ENCODE assay signal across 19 cellular contexts in genomic region chr19:14021474-14021873, GRCh38. TPM values are rescaled to one million over a fixed set of nuclear protein-coding genes. Genes with fewer than 3 reads are reported as not detected.
DNase-seq lines count a peak whose midpoint lies in the region; ATAC-seq and TF ChIP-seq lines count a peak whose summit lies in the region.
"Had no signal": no experiment of that assay in that cellular context is flagged by ENCODE, and none has a peak within 500 bp of the region (broad histone marks: within the 10 kb centered on the region; RNA-seq: fewer than 3 reads in every experiment).

No MANE protein-coding gene starts in this region.

- H3K9ac ChIP-seq in Loucy (ENCODE audit: low read depth, low read length, poor library complexity, severe bottlenecking), result no peak overlapping the region
- H3K9ac ChIP-seq in parathyroid adenoma, result no peak overlapping the region

- H3K27me3 ChIP-seq in Loucy (ENCODE audit: insufficient read depth, low read length, poor library complexity, severe bottlenecking) (no peaks in the 10 kb centered on the region), parathyroid adenoma (ENCODE audit: control insufficient read depth, insufficient read depth, low read length) (no peaks in the 10 kb centered on the region)

- peak overlapping the region; percentile 27; the same call in 1 of the 2 replicates for H2AFZ ChIP-seq in Loucy (ENCODE audit: low read length)
- H2AFZ ChIP-seq in parathyroid adenoma, result peak overlapping the region; percentile 68

- H3K36me3 ChIP-seq in Loucy (ENCODE audit: insufficient read depth, low read length) (no peaks in the 10 kb centered on the region), parathyroid adenoma (ENCODE audit: control insufficient read depth, insufficient read depth, low read length) (no peaks in the 10 kb centered on the region)

- H3K4me3 Mint-ChIP-seq in activated naive CD4-positive, alpha-beta T cell treated with anti-CD3 and anti-CD28 coated beads, Interleukin-2, amount 10 ng/mL, durations not matched to agents 7 days and 5 days, result no peak overlapping the region
- no peak overlapping the region for H3K4me3 Mint-ChIP-seq in activated naive CD4-positive, alpha-beta T cell treated with anti-CD3 and anti-CD28 coated beads for 36 hours
- H3K4me3 Mint-ChIP-seq in WTC11, result no peak overlapping the region
- H3K4me3 Mint-ChIP-seq: HFFc6 had no signal

- H3K9me2 ChIP-seq in Loucy (replicated peaks; ENCODE audit: low read depth, low read length), result no peaks in the 10 kb centered on the region

- H3F3A ChIP-seq in Loucy (ENCODE audit: low read depth), result no peaks in the 10 kb centered on the region; the same call in 1 of the 2 replicates

- POLR2A ChIA-PET in WTC11 (lab: Charles Lee), result no interaction called here

- H3K9me3 ChIP-seq in Loucy (ENCODE audit: insufficient read depth, low read depth, low read length) (no peaks in the 10 kb centered on the region), parathyroid adenoma (ENCODE audit: control insufficient read depth, low read length) (no peaks in the 10 kb centered on the region)

- no peak overlapping the region for H3K4me2 ChIP-seq in Loucy (ENCODE audit: low read depth, low read length, poor library complexity, severe bottlenecking)
- no peak overlapping the region for H3K4me2 ChIP-seq in parathyroid adenoma (ENCODE audit: low read length)

- no peaks in the 10 kb centered on the region for H3K9me3 Mint-ChIP-seq in activated naive CD4-positive, alpha-beta T cell treated with anti-CD3 and anti-CD28 coated beads, Interleukin-2, amount 10 ng/mL, durations not matched to agents 7 days and 5 days
- no peaks in the 10 kb centered on the region for H3K9me3 Mint-ChIP-seq in activated naive CD4-positive, alpha-beta T cell treated with anti-CD3 and anti-CD28 coated beads for 36 hours
- H3K9me3 Mint-ChIP-seq in WTC11, result no peaks in the 10 kb centered on the region
- H3K9me3 Mint-ChIP-seq: HFFc6 had no signal

- H3K4me1 Mint-ChIP-seq in activated naive CD4-positive, alpha-beta T cell treated with anti-CD3 and anti-CD28 coated beads, Interleukin-2, amount 10 ng/mL, durations not matched to agents 7 days and 5 days, result peaks cover 25% of the 10 kb centered on the region
- H3K4me1 Mint-ChIP-seq in activated naive CD4-positive, alpha-beta T cell treated with anti-CD3 and anti-CD28 coated beads for 36 hours (ENCODE audit: low read depth), result peaks cover 9% of the 10 kb centered on the region
- peaks cover 5% of the 10 kb centered on the region for H3K4me1 Mint-ChIP-seq in WTC11

- no peaks in the 10 kb centered on the region for H4K20me1 ChIP-seq in Loucy (ENCODE audit: insufficient read depth, low read length, poor library complexity, severe bottlenecking)

- H3K36me3 Mint-ChIP-seq in activated naive CD4-positive, alpha-beta T cell treated with anti-CD3 and anti-CD28 coated beads, Interleukin-2, amount 10 ng/mL, durations not matched to agents 7 days and 5 days, result no peaks in the 10 kb centered on the region
- no peaks in the 10 kb centered on the region for H3K36me3 Mint-ChIP-seq in activated naive CD4-positive, alpha-beta T cell treated with anti-CD3 and anti-CD28 coated beads for 36 hours (ENCODE audit: low read depth)
- no peaks in the 10 kb centered on the region for H3K36me3 Mint-ChIP-seq in WTC11

- no peak overlapping the region for H3K27ac Mint-ChIP-seq in activated naive CD4-positive, alpha-beta T cell treated with anti-CD3 and anti-CD28 coated beads, Interleukin-2, amount 10 ng/mL, durations not matched to agents 7 days and 5 days
- H3K27ac Mint-ChIP-seq in activated naive CD4-positive, alpha-beta T cell treated with anti-CD3 and anti-CD28 coated beads for 36 hours, result no peak overlapping the region
- H3K27ac Mint-ChIP-seq in WTC11, result no peak overlapping the region
- H3K27ac Mint-ChIP-seq: HFFc6, progenitor cell of endocrine pancreas had no signal

- TF ChIP-seq CTCF in Loucy (conservative IDR thresholded peaks at IDR 0.05; ENCODE audit: low read length) (no peak), WTC11 (IDR thresholded peaks at IDR 0.05) (no peak), parathyroid adenoma (IDR thresholded peaks at IDR 0.05) (no peak)

- peak; percentile 56 for ATAC-seq in WTC11
- no peak for ATAC-seq in HG03521 (IDR thresholded peaks at IDR 0.05; ENCODE audit: unreplicated experiment)
- ATAC-seq: HepG2, left lobe of liver had no signal

- no peaks in the 10 kb centered on the region for H3K27me3 Mint-ChIP-seq in activated naive CD4-positive, alpha-beta T cell treated with anti-CD3 and anti-CD28 coated beads, Interleukin-2, amount 10 ng/mL, durations not matched to agents 7 days and 5 days
- H3K27me3 Mint-ChIP-seq in activated naive CD4-positive, alpha-beta T cell treated with anti-CD3 and anti-CD28 coated beads for 36 hours (ENCODE audit: low read depth), result no peaks in the 10 kb centered on the region
- H3K27me3 Mint-ChIP-seq in WTC11 (ENCODE audit: low read depth), result no peaks in the 10 kb centered on the region
- H3K27me3 Mint-ChIP-seq: progenitor cell of endocrine pancreas had no signal

- DNase-seq in activated naive CD4-positive, alpha-beta T cell treated with anti-CD3 and anti-CD28 coated beads, Interleukin-2, amount 10 ng/mL, durations not matched to agents 7 days and 5 days, result peak; percentile 30
- DNase-seq in activated naive CD4-positive, alpha-beta T cell treated with anti-CD3 and anti-CD28 coated beads for 36 hours, result no peak
- peak; percentile 30 for DNase-seq in WTC11 (ENCODE audit: low spot score)
- no peak for DNase-seq in HuH-7 (ENCODE audit: low spot score)
- DNase-seq in effector CD8-positive, alpha-beta T cell (lab: John Stamatoyannopoulos, UW), result no peak
- DNase-seq: activated gamma-delta T cell, foreskin melanocyte, HFFc6, NCI-H1092 treated with DMSO at 0.1 percent for 48 hours, SHP77, small intestine had no signal

- H3K4me1 ChIP-seq in Loucy (ENCODE audit: insufficient read depth, low read length, poor library complexity, severe bottlenecking) (peaks cover 4% of the 10 kb centered on the region), parathyroid adenoma (peaks cover 15% of the 10 kb centered on the region)

- H3K79me2 ChIP-seq in Loucy (ENCODE audit: insufficient read depth, low read length) (no peaks in the 10 kb centered on the region), parathyroid adenoma (no peaks in the 10 kb centered on the region)

- no peak overlapping the region for H3K4me3 ChIP-seq in Loucy (ENCODE audit: low read length, poor library complexity, severe bottlenecking)
- no peak overlapping the region for H3K4me3 ChIP-seq in parathyroid adenoma (ENCODE audit: low read depth, low read length)

- intact Hi-C loops in activated naive CD4-positive, alpha-beta T cell treated with anti-CD3 and anti-CD28 coated beads for 36 hours (cut with micrococcal nuclease), result no loop called here

- H3K27ac ChIP-seq in parathyroid adenoma, result no peak overlapping the region

- CTCF ChIA-PET in activated naive CD4-positive, alpha-beta T cell treated with anti-CD3 and anti-CD28 coated beads, Interleukin-2, amount 10 ng/mL, durations not matched to agents 7 days and 5 days (lab: Charles Lee), result interaction anchor here (1.2 to 2.6 kb wide), 3 partner anchors 10 to 88 kb away, joined by 3 to 12 read pairs (median 6); partner anchors contain the start of genes DCAF15 and IL27RA
- CTCF ChIA-PET in activated naive CD4-positive, alpha-beta T cell treated with anti-CD3 and anti-CD28 coated beads for 36 hours (lab: Charles Lee), result interaction anchor here (1.0 to 2.4 kb wide), 4 partner anchors 10 to 48 kb away, joined by 3 to 13 read pairs (median 4); partner anchors contain the start of gene IL27RA
- CTCF ChIA-PET in WTC11 (lab: Charles Lee), result interaction anchor here (0.7 to 3.4 kb wide), 7 partner anchors 10 to 196 kb away, joined by 3 to 33 read pairs (median 5); partner anchors contain the start of gene IL27RA

TF ChIP-seq in WTC11, 78 proteins besides CTCF, POLR2A, EP300 and RAD21 (continues in another document):
- no peak for TF ChIP-seq ZNF219 (CRISPR knock-in tag; IDR thresholded peaks at IDR 0.05; ENCODE audit: borderline replicate concordance)
- no peak for TF ChIP-seq PRDM15 (CRISPR knock-in tag; IDR thresholded peaks at IDR 0.05)

RNA-seq across cellular contexts. Expression of gene RLN3, which starts 6.5 kb away (rescaled TPM):
- total RNA-seq in activated naive CD4-positive, alpha-beta T cell treated with anti-CD3 and anti-CD28 coated beads for 36 hours, result not detected
- not detected in 3 replicates for total RNA-seq in WTC11 (2021)
- total RNA-seq: astrocyte, endothelial cell of umbilical vein, HepG2, HFFc6, left lobe of liver, progenitor cell of endocrine pancreas had no signal

RNA-seq across cellular contexts. Expression of gene IL27RA, which starts 10.1 kb away (rescaled TPM):
- 10 to 100 TPM; 59.3 to 59.4 TPM for total RNA-seq in activated naive CD4-positive, alpha-beta T cell treated with anti-CD3 and anti-CD28 coated beads for 36 hours
- total RNA-seq in WTC11 (2021), result 11.8 to 12.2 TPM (median 12.0 TPM) in 3 replicates

RNA-seq across cellular contexts. Expression of gene RFX1, which starts 15.4 kb away (rescaled TPM):
- total RNA-seq in activated naive CD4-positive, alpha-beta T cell treated with anti-CD3 and anti-CD28 coated beads for 36 hours, result 10 to 100 TPM; 13.8 to 14.0 TPM
- 20.4 to 23.2 TPM (median 21.4 TPM) in 3 replicates for total RNA-seq in WTC11 (2021)

RNA-seq across cellular contexts. Expression of gene PALM3, which starts 40.4 kb away (rescaled TPM):
- not detected for total RNA-seq in activated naive CD4-positive, alpha-beta T cell treated with anti-CD3 and anti-CD28 coated beads for 36 hours
- total RNA-seq in WTC11 (2021), result 25.9 to 31.1 TPM (median 28.6 TPM) in 3 replicates

RNA-seq across cellular contexts. Expression of gene MISP3, which starts 51.1 kb away (rescaled TPM):
- total RNA-seq in activated naive CD4-positive, alpha-beta T cell treated with anti-CD3 and anti-CD28 coated beads for 36 hours, result under 1 TPM; 0.45 to 0.96 TPM
- 2.4 to 3.4 TPM (median 3.2 TPM) in 3 replicates for total RNA-seq in WTC11 (2021)

Comparison
In these comparisons a context has a peak if more than half of its experiments do, and no peak if none do; other contexts are left out.
1. DNase-seq: peak in activated naive CD4-positive, alpha-beta T cell treated with anti-CD3 and anti-CD28 coated beads, Interleukin-2, amount 10 ng/mL, durations not matched to agents 7 days and 5 days (single experiment) and WTC11 (single experiment); none in activated naive CD4-positive, alpha-beta T cell treated with anti-CD3 and anti-CD28 coated beads for 36 hours (single experiment), HuH-7 (single experiment) and effector CD8-positive, alpha-beta T cell (single experiment).